20 cellular contexts compared by ENCODE assay signal in the genomic region with DNA sequence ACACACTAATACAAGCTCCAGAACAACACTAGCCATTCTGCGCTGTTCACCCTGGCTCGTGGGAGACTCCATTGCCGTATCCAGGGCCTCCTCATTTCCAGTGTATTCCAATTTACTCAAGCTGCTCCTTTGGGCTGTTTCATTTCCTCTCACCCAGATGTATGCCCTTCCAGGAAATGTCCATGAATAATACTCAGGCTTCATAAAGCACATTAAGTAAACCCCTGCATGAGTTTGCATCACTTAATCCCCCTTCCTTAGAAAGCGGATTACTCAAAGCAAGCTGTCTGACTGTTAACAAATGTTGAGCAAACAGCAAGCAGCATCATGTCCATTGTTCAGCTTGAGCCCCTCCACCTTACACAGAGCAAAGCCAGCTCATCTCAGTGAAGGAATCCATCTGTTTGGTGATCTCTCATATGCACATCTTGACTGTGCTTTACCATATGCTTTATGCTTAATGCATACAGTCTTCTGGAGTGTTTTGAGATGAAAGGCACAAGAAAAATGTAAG.
"Had no signal": no experiment of that assay in that cellular context is flagged by ENCODE, and none has a peak within 500 bp of the region (broad histone marks: within the 10 kb centered on the region; RNA-seq: fewer than 3 reads in every experiment).

No MANE protein-coding gene starts in this region.

- H3K36me3 Mint-ChIP-seq: activated naive CD8-positive, alpha-beta T cell treated with anti-CD3 and anti-CD28 coated beads for 36 hours; stimulated activated naive B cell treated with anti-CD40 and anti-IgM and Interleukin-4, amounts not matched to agents 10 μg/mL and 1 μg/mL and 100 μg/mL, for 72 hours had no signal

- H3K4me3 Mint-ChIP-seq: activated CD4-positive, alpha-beta memory T cell treated with anti-CD3 and anti-CD28 coated beads, Interleukin-2, amount 10 ng/mL, durations not matched to agents 7 days and 5 days; activated naive CD8-positive, alpha-beta T cell treated with anti-CD3 and anti-CD28 coated beads for 36 hours; activated T-cell treated with anti-CD3 and anti-CD28 coated beads, Interleukin-2, amount 50 U/mL, for 72 hours; stimulated activated naive B cell treated with anti-CD40 and anti-IgM and Interleukin-4, amounts not matched to agents 10 μg/mL and 1 μg/mL and 100 μg/mL, for 72 hours had no signal

- H3K27me3 Mint-ChIP-seq: activated CD4-positive, alpha-beta memory T cell treated with anti-CD3 and anti-CD28 coated beads, Interleukin-2, amount 10 ng/mL, durations not matched to agents 7 days and 5 days; activated naive CD8-positive, alpha-beta T cell treated with anti-CD3 and anti-CD28 coated beads for 36 hours; stimulated activated naive B cell treated with anti-CD40 and anti-IgM and Interleukin-4, amounts not matched to agents 10 μg/mL and 1 μg/mL and 100 μg/mL, for 72 hours had no signal

- DNase-seq: activated CD4-positive, alpha-beta memory T cell treated with anti-CD3 and anti-CD28 coated beads, Interleukin-2, amount 10 ng/mL, durations not matched to agents 7 days and 5 days; activated gamma-delta T cell treated with Interleukin-2 at 50 U/mL for 16 hours; activated naive CD8-positive, alpha-beta T cell treated with anti-CD3 and anti-CD28 coated beads for 36 hours; activated T-cell treated with anti-CD3 and anti-CD28 coated beads, Interleukin-2, amount 50 U/mL, for 72 hours; anterior cingulate cortex; hypothalamus; kidney glomerular epithelial cell; lower lobe of right lung; midbrain; posterior cingulate gyrus; spleen; stimulated activated CD4-positive, alpha-beta T cell treated with anti-CD3 and anti-CD28 coated beads, Interleukin-1b, Interleukin-23, amount 100 ng/mL, for 48 hours; stimulated activated naive B cell treated with anti-CD40 and anti-IgM and Interleukin-4, amounts not matched to agents 10 μg/mL and 1 μg/mL and 100 μg/mL, for 72 hours; substantia nigra; T-helper 9 cell; trophoblast cell had no signal

- H3K27ac Mint-ChIP-seq: activated CD4-positive, alpha-beta memory T cell treated with anti-CD3 and anti-CD28 coated beads, Interleukin-2, amount 10 ng/mL, durations not matched to agents 7 days and 5 days; activated naive CD8-positive, alpha-beta T cell treated with anti-CD3 and anti-CD28 coated beads for 36 hours; activated T-cell treated with anti-CD3 and anti-CD28 coated beads, Interleukin-2, amount 50 U/mL, for 72 hours; stimulated activated naive B cell treated with anti-CD40 and anti-IgM and Interleukin-4, amounts not matched to agents 10 μg/mL and 1 μg/mL and 100 μg/mL, for 72 hours had no signal

- FAIRE-seq: endometrium, frontal cortex had no signal

- H3K4me1 ChIP-seq: lower lobe of right lung, spleen had no signal

- ATAC-seq: activated T-cell treated with anti-CD3 and anti-CD28 coated beads, Interleukin-2, amount 50 U/mL, for 72 hours; lower lobe of right lung; sciatic nerve; stimulated activated naive B cell treated with anti-CD40 and anti-IgM and Interleukin-4, amounts not matched to agents 10 μg/mL and 1 μg/mL and 100 μg/mL, for 72 hours had no signal

- H3K4me1 Mint-ChIP-seq: activated CD4-positive, alpha-beta memory T cell treated with anti-CD3 and anti-CD28 coated beads, Interleukin-2, amount 10 ng/mL, durations not matched to agents 7 days and 5 days; activated naive CD8-positive, alpha-beta T cell treated with anti-CD3 and anti-CD28 coated beads for 36 hours; stimulated activated naive B cell treated with anti-CD40 and anti-IgM and Interleukin-4, amounts not matched to agents 10 μg/mL and 1 μg/mL and 100 μg/mL, for 72 hours had no signal

- H3K4me3 ChIP-seq: lower lobe of right lung, spleen had no signal

- H3K9me3 ChIP-seq: lower lobe of right lung, neutrophil had no signal

- H3K27ac ChIP-seq: lower lobe of right lung, neutrophil, spleen had no signal

- H3K36me3 ChIP-seq: lower lobe of right lung, neutrophil, spleen had no signal

- H3K27me3 ChIP-seq: neutrophil, spleen had no signal
